Comparison of ENCODE assay signal across 12 cellular contexts in genomic region chr12:64457036-64457435, GRCh38. TPM values are rescaled to one million over a fixed set of nuclear protein-coding genes. Genes with fewer than 3 reads are reported as not detected.
DNase-seq lines count a peak whose midpoint lies in the region; ATAC-seq and TF ChIP-seq lines count a peak whose summit lies in the region.
"Had no signal": no experiment of that assay in that cellular context is flagged by ENCODE, and none has a peak within 500 bp of the region (broad histone marks: within the 10 kb centered on the region; RNA-seq: fewer than 3 reads in every experiment).

No MANE protein-coding gene starts in this region.

- H3K27ac ChIP-seq in upper lobe of right lung (peak overlapping the region; percentile 25), breast epithelium (no peak overlapping the region)
- H3K27ac ChIP-seq: SK-N-MC had no signal

- H3K36me3 ChIP-seq in upper lobe of right lung (peaks cover 25% of the 10 kb centered on the region), breast epithelium (no peaks in the 10 kb centered on the region)

- H3K27me3 Mint-ChIP-seq in activated CD4-positive, alpha-beta memory T cell treated with anti-CD3 and anti-CD28 coated beads, Interleukin-2, amount 10 ng/mL, durations not matched to agents 7 days and 5 days, result no peaks in the 10 kb centered on the region
- no peaks in the 10 kb centered on the region for H3K27me3 Mint-ChIP-seq in glutamatergic neuron (ENCODE audit: unreplicated experiment)

- no peaks in the 10 kb centered on the region for H3K9me3 ChIP-seq in upper lobe of right lung
- no peaks in the 10 kb centered on the region for H3K9me3 ChIP-seq in breast epithelium
- H3K9me3 ChIP-seq: adrenal gland had no signal

- H3K27me3 ChIP-seq in upper lobe of right lung, result no peaks in the 10 kb centered on the region
- H3K27me3 ChIP-seq in breast epithelium, result no peaks in the 10 kb centered on the region
- H3K27me3 ChIP-seq: adrenal gland had no signal

- H3K9me3 Mint-ChIP-seq in activated CD4-positive, alpha-beta memory T cell treated with anti-CD3 and anti-CD28 coated beads, Interleukin-2, amount 10 ng/mL, durations not matched to agents 7 days and 5 days, result no peaks in the 10 kb centered on the region
- no peaks in the 10 kb centered on the region for H3K9me3 Mint-ChIP-seq in glutamatergic neuron (ENCODE audit: unreplicated experiment)

- intact Hi-C loops in upper lobe of right lung (cut with DNase I) (no loop called here), left ventricle myocardium superior (cut with micrococcal nuclease) (no loop called here), breast epithelium (cut with DNase I; ENCODE audit: low total_unique reads) (no loop called here)

- POLR2A ChIA-PET in activated CD4-positive, alpha-beta memory T cell treated with anti-CD3 and anti-CD28 coated beads, Interleukin-2, amount 10 ng/mL, durations not matched to agents 7 days and 5 days (lab: Charles Lee), result interaction anchor here (0.6 to 2.1 kb wide), 5 partner anchors 13 to 154 kb away, joined by 3 to 5 read pairs (median 3); partner anchors contain the start of gene XPOT

- H3K4me3 Mint-ChIP-seq in activated CD4-positive, alpha-beta memory T cell treated with anti-CD3 and anti-CD28 coated beads, Interleukin-2, amount 10 ng/mL, durations not matched to agents 7 days and 5 days, result peak overlapping the region; percentile 19
- H3K4me3 Mint-ChIP-seq in glutamatergic neuron (ENCODE audit: unreplicated experiment), result no peak overlapping the region

- DNase-seq in stimulated activated CD4-positive, alpha-beta T cell treated with anti-CD3 and anti-CD28 coated beads, Interleukin-12 subunit alpha, Interleukin-12 subunit beta, amount 100 ng/mL, for 48 hours (ENCODE audit: low read depth in 2 of 3, low spot score in 1 of 3), result peak in 2 of 3 donors; percentile 25 to 31
- no peak for DNase-seq in stimulated activated CD4-positive, alpha-beta T cell treated with anti-CD3 and anti-CD28 coated beads, Interleukin-4, amount 100 ng/mL, for 1 hour
- peak; percentile 38 for DNase-seq in activated CD4-positive, alpha-beta memory T cell treated with anti-CD3 and anti-CD28 coated beads, Interleukin-2, amount 10 ng/mL, durations not matched to agents 7 days and 5 days
- DNase-seq in glutamatergic neuron, result peak; percentile 36
- no peak for DNase-seq in upper lobe of right lung
- no peak for DNase-seq in left ventricle myocardium superior
- DNase-seq in breast epithelium (ENCODE audit: low spot score in 2 of 2), result no peak
- no peak for DNase-seq in NCI-H748 (lab: John Stamatoyannopoulos, UW; ENCODE audit: unreplicated experiment)
- DNase-seq: C1 segment of cervical spinal cord, NCI-H2171 had no signal

- no peak overlapping the region for H3K4me3 ChIP-seq in upper lobe of right lung
- no peak overlapping the region for H3K4me3 ChIP-seq in breast epithelium
- H3K4me3 ChIP-seq: adrenal gland, SK-N-MC had no signal

- H3K4me1 ChIP-seq in upper lobe of right lung, result peaks cover 37% of the 10 kb centered on the region
- peaks cover 0 to 15% of the 10 kb centered on the region in 2 donors for H3K4me1 ChIP-seq in breast epithelium

- no peak for TF ChIP-seq POLR2A in breast epithelium (IDR thresholded peaks at IDR 0.05)

- peaks cover 54% of the 10 kb centered on the region for H3K4me1 Mint-ChIP-seq in activated CD4-positive, alpha-beta memory T cell treated with anti-CD3 and anti-CD28 coated beads, Interleukin-2, amount 10 ng/mL, durations not matched to agents 7 days and 5 days
- H3K4me1 Mint-ChIP-seq in glutamatergic neuron (ENCODE audit: low read depth, unreplicated experiment), result peaks cover 23% of the 10 kb centered on the region

- no peak for TF ChIP-seq CTCF in glutamatergic neuron (IDR thresholded peaks at IDR 0.05; ENCODE audit: partially characterized antibody, unreplicated experiment)
- no peak for TF ChIP-seq CTCF in upper lobe of right lung (IDR thresholded peaks at IDR 0.05)
- no peak for TF ChIP-seq CTCF in breast epithelium (IDR thresholded peaks at IDR 0.05)

- CTCF ChIA-PET in activated CD4-positive, alpha-beta memory T cell treated with anti-CD3 and anti-CD28 coated beads, Interleukin-2, amount 10 ng/mL, durations not matched to agents 7 days and 5 days (lab: Charles Lee), result interaction anchor here (0.6 to 0.7 kb wide), 3 partner anchors 215 to 323 kb away, joined by 3 to 4 read pairs (median 4); no protein-coding TSS in a partner anchor

- no peak for ATAC-seq in upper lobe of right lung
- ATAC-seq in left ventricle myocardium superior, result no peak

- peaks cover 37% of the 10 kb centered on the region for H3K36me3 Mint-ChIP-seq in activated CD4-positive, alpha-beta memory T cell treated with anti-CD3 and anti-CD28 coated beads, Interleukin-2, amount 10 ng/mL, durations not matched to agents 7 days and 5 days (ENCODE audit: low read depth)
- no peaks in the 10 kb centered on the region for H3K36me3 Mint-ChIP-seq in glutamatergic neuron (ENCODE audit: unreplicated experiment)

- H3K27ac Mint-ChIP-seq in activated CD4-positive, alpha-beta memory T cell treated with anti-CD3 and anti-CD28 coated beads, Interleukin-2, amount 10 ng/mL, durations not matched to agents 7 days and 5 days, result peak overlapping the region; percentile 82
- no peak overlapping the region for H3K27ac Mint-ChIP-seq in glutamatergic neuron (ENCODE audit: unreplicated experiment)

RNA-seq across cellular contexts. Expression of gene TBK1, which starts 5.1 kb away (rescaled TPM):
- 10 to 100 TPM; 34.1 to 36.0 TPM for total RNA-seq in activated CD4-positive, alpha-beta memory T cell treated with anti-CD3 and anti-CD28 coated beads, Interleukin-2, amount 10 ng/mL, durations not matched to agents 7 days and 5 days
- total RNA-seq in glutamatergic neuron (ENCODE audit: unreplicated experiment) (15.8 TPM), upper lobe of right lung (28.2 TPM), left ventricle myocardium superior (11.7 TPM), breast epithelium (10 to 100 TPM; 27.7 to 43.9 (median 40.6) TPM)

RNA-seq across cellular contexts. Expression of gene XPOT, which starts 52.8 kb away (rescaled TPM):
- 100 to 1,000 TPM; 119 to 122 TPM for total RNA-seq in activated CD4-positive, alpha-beta memory T cell treated with anti-CD3 and anti-CD28 coated beads, Interleukin-2, amount 10 ng/mL, durations not matched to agents 7 days and 5 days
- total RNA-seq in glutamatergic neuron (ENCODE audit: unreplicated experiment) (108 TPM), upper lobe of right lung (65.8 TPM), left ventricle myocardium superior (24.7 TPM), breast epithelium (10 to 100 TPM; 41.0 to 71.0 (median 52.7) TPM)

Comparison
In these comparisons a context has a peak if more than half of its experiments do, and no peak if none do; other contexts are left out.
1. DNase-seq: peak in stimulated activated CD4-positive, alpha-beta T cell treated with anti-CD3 and anti-CD28 coated beads, Interleukin-12 subunit alpha, Interleukin-12 subunit beta, amount 100 ng/mL, for 48 hours (2 of 3), activated CD4-positive, alpha-beta memory T cell treated with anti-CD3 and anti-CD28 coated beads, Interleukin-2, amount 10 ng/mL, durations not matched to agents 7 days and 5 days (single experiment) and glutamatergic neuron (single experiment); none in stimulated activated CD4-positive, alpha-beta T cell treated with anti-CD3 and anti-CD28 coated beads, Interleukin-4, amount 100 ng/mL, for 1 hour (single experiment), upper lobe of right lung (single experiment), left ventricle myocardium superior (single experiment), breast epithelium (0 of 2) and NCI-H748 (single experiment).